In genomic region chr10:78755877-78756455, GRCh38 we compare ENCODE assay signal across 18 cellular contexts.
A peak's percentile ranks its signal among the peaks of the same experiment; 100 is the strongest.
DNase-seq lines count a peak whose midpoint lies in the region; ATAC-seq, FAIRE-seq and TF ChIP-seq lines count a peak whose summit lies in the region.
"Had no signal": no experiment of that assay in that cellular context is flagged by ENCODE, and none has a peak within 500 bp of the region (broad histone marks: within the 10 kb centered on the region; RNA-seq: fewer than 3 reads in every experiment).

No MANE protein-coding gene starts in this region.

- H3K9ac ChIP-seq in SK-N-SH (no peak overlapping the region), GM12878 (ENCODE audit: control insufficient read depth, insufficient read depth, low read length) (no peak overlapping the region)
- H3K9ac ChIP-seq: parathyroid adenoma had no signal

- WGBS in SK-N-SH (ENCODE audit: low lambda C conversion rate), result 76% methylated on average over 3 of the region's 3 CpGs
- WGBS in GM12878 (ENCODE audit: insufficient coverage, insufficient replicate concordance, low lambda C conversion rate, missing lambda C conversion rate), result 30% methylated on average over 3 of the region's 3 CpGs

- CTCF ChIA-PET in SK-N-SH (lab: Yijun Ruan, JAX), result interaction anchor here (0.9 to 2.4 kb wide), 4 partner anchors 10 to 439 kb away, joined by 3 to 7 read pairs (median 5); no protein-coding TSS in a partner anchor
- CTCF ChIA-PET in GM12878 (lab: Yijun Ruan, JAX), result no interaction called here

- H3K4me2 ChIP-seq in SK-N-SH (no peak overlapping the region), GM12878 (ENCODE audit: control insufficient read depth, insufficient read depth) (no peak overlapping the region)

- no peaks in the 10 kb centered on the region for H3K9me2 ChIP-seq in SK-N-SH

- H3K4me1 Mint-ChIP-seq in nephron, result peaks cover 76% of the 10 kb centered on the region
- H3K4me1 Mint-ChIP-seq: activated naive CD4-positive, alpha-beta T cell treated with anti-CD3 and anti-CD28 coated beads, Interleukin-2, amount 10 ng/mL, durations not matched to agents 7 days and 5 days had no signal

- no peaks in the 10 kb centered on the region for H3K36me3 Mint-ChIP-seq in nephron (ENCODE audit: low read depth)
- H3K36me3 Mint-ChIP-seq: activated naive CD4-positive, alpha-beta T cell treated with anti-CD3 and anti-CD28 coated beads, Interleukin-2, amount 10 ng/mL, durations not matched to agents 7 days and 5 days had no signal

- no peaks in the 10 kb centered on the region for H3K9me3 Mint-ChIP-seq in nephron
- H3K9me3 Mint-ChIP-seq: activated naive CD4-positive, alpha-beta T cell treated with anti-CD3 and anti-CD28 coated beads, Interleukin-2, amount 10 ng/mL, durations not matched to agents 7 days and 5 days had no signal

- SMC1A ChIA-PET in GM12878 (lab: Charles Lee; ENCODE audit: uncharacterized antibody, unreplicated experiment), result no interaction called here

- no peak for TF ChIP-seq POLR2A in GM12878 (IDR thresholded peaks at IDR 0.05; ENCODE audit: low read depth, low read length)

- peaks cover 15% of the 10 kb centered on the region for H3K27me3 Mint-ChIP-seq in nephron (ENCODE audit: low read depth)

- RAD21 ChIA-PET in GM12878 (lab: Charles Lee; ENCODE audit: unreplicated experiment), result no interaction called here

- no peaks in the 10 kb centered on the region for H3K9me3 ChIP-seq in SK-N-SH
- no peaks in the 10 kb centered on the region for H3K9me3 ChIP-seq in GM12878 (replicated peaks; ENCODE audit: control insufficient read depth, insufficient read depth, low read length)
- no peaks in the 10 kb centered on the region for H3K9me3 ChIP-seq in tibial artery

- H3K4me1 ChIP-seq in SK-N-SH (ENCODE audit: control insufficient read depth in 1 of 2, insufficient read depth in 2 of 2, low read depth in 1 of 2, low read length in 1 of 2), result peaks cover 37 to 52% of the 10 kb centered on the region in 2 experiments; a peak in 3 of 4 replicates
- H3K4me1 ChIP-seq in GM12878 (ENCODE audit: control insufficient read depth, insufficient read depth, low read length), result no peaks in the 10 kb centered on the region
- H3K4me1 ChIP-seq in tibial artery, result peaks cover 0 to 18% (median 8%) of the 10 kb centered on the region in 4 donors
- H3K4me1 ChIP-seq: parathyroid adenoma had no signal

- ATAC-seq in SK-N-SH treated with all-trans-retinoic acid at 6 μM for 48 hours (no peak), GM12878 (no peak)

- H3K4me3 ChIP-seq in SK-N-SH (ENCODE audit: low read depth in 2 of 2, low read length in 1 of 2) (no peak overlapping the region), GM12878 (no peak overlapping the region), tibial artery (no peak overlapping the region)

- DNase-seq in SK-N-SH (no peak), GM12878 (ENCODE audit: low read depth, low spot score) (no peak), tibial artery (no peak), NCI-H748 (lab: John Stamatoyannopoulos, UW; ENCODE audit: unreplicated experiment) (no peak), C1 segment of cervical spinal cord (lab: John Stamatoyannopoulos, UW) (no peak), NOMO-1 treated with dmso at 0.1 percent for 144 hours (lab: John Stamatoyannopoulos, UW; ENCODE audit: unreplicated experiment) (no peak)
- DNase-seq: activated CD4-positive, alpha-beta T cell treated with anti-CD3 and anti-CD28 coated beads, Interleukin-2, amount 50 U/mL, for 4 hours; activated naive CD4-positive, alpha-beta T cell treated with anti-CD3 and anti-CD28 coated beads, Interleukin-2, amount 10 ng/mL, durations not matched to agents 7 days and 5 days; DMS153; NCI-H187 treated with DMSO at 0.1 percent for 48 hours; small intestine; T-helper 1 cell had no signal

- no peak for FAIRE-seq in GM12878 (lab: Jason Lieb, UNC)
- FAIRE-seq: frontal cortex, GM12892, small intestine had no signal

- H2AFZ ChIP-seq in SK-N-SH (ENCODE audit: low read depth), result no peak overlapping the region
- no peak overlapping the region for H2AFZ ChIP-seq in GM12878 (ENCODE audit: control insufficient read depth, low read depth, low read length)
- H2AFZ ChIP-seq: parathyroid adenoma had no signal

- H3K79me2 ChIP-seq in SK-N-SH (ENCODE audit: insufficient read depth) (no peaks in the 10 kb centered on the region), GM12878 (ENCODE audit: control insufficient read depth, insufficient read depth, low read length) (no peaks in the 10 kb centered on the region)
- H3K79me2 ChIP-seq: parathyroid adenoma had no signal

- TF ChIP-seq RAD21 in SK-N-SH (IDR thresholded peaks at IDR 0.05; ENCODE audit: low read length) (no peak), GM12878 (IDR thresholded peaks at IDR 0.05; ENCODE audit: insufficient read depth, low read depth, low read length) (no peak)

- H3K27me3 ChIP-seq in SK-N-SH (ENCODE audit: insufficient read depth), result no peaks in the 10 kb centered on the region
- peaks cover 3 to 5% of the 10 kb centered on the region in 2 experiments; a peak in 3 of 4 replicates for H3K27me3 ChIP-seq in GM12878 (replicated peaks in 1 of 2; ENCODE audit: control insufficient read depth in 2 of 2, insufficient read depth in 2 of 2, low read length in 1 of 2)
- no peaks in the 10 kb centered on the region for H3K27me3 ChIP-seq in tibial artery

- no peaks in the 10 kb centered on the region for H3K36me3 ChIP-seq in SK-N-SH (replicated peaks in 1 of 2; ENCODE audit: control insufficient read depth in 1 of 2, insufficient read depth in 2 of 2, low read length in 1 of 2)
- no peaks in the 10 kb centered on the region for H3K36me3 ChIP-seq in GM12878 (ENCODE audit: control insufficient read depth in 2 of 2, insufficient read depth in 2 of 2, low read length in 1 of 2)
- no peaks in the 10 kb centered on the region for H3K36me3 ChIP-seq in tibial artery

- H4K20me1 ChIP-seq in SK-N-SH (ENCODE audit: insufficient read depth) (no peaks in the 10 kb centered on the region), GM12878 (ENCODE audit: control insufficient read depth, insufficient read depth) (no peaks in the 10 kb centered on the region)

- no peak for TF ChIP-seq EP300 in SK-N-SH (IDR thresholded peaks at IDR 0.05; ENCODE audit: borderline replicate concordance in 1 of 2, low read depth in 1 of 2, low read length in 1 of 2)
- no peak for TF ChIP-seq EP300 in GM12878 (IDR thresholded peaks at IDR 0.05; ENCODE audit: borderline replicate concordance in 1 of 2, control insufficient read depth in 1 of 2, low read depth in 2 of 2, low read length in 2 of 2)

- BruUV-seq in GM12878 (replicated peaks; lab: Mats Ljungman, UMichigan), result no TSS peak

- H3F3A ChIP-seq in SK-N-SH (replicated peaks; ENCODE audit: insufficient read depth), result peaks cover 14% of the 10 kb centered on the region

- in situ Hi-C loops in GM12878 (cut with MboI), result no loop called here

- intact Hi-C loops in GM12878 (cut with micrococcal nuclease; ENCODE audit: unreplicated experiment), result no loop called here
- intact Hi-C loops in tibial artery (cut with DNase I; ENCODE audit: low total_unique reads), result no loop called here

- TF ChIP-seq CTCF in SK-N-SH (IDR thresholded peaks at IDR 0.05) (no peak), GM12878 (IDR thresholded peaks at IDR 0.05 in 2 of 3, conservative IDR thresholded peaks at IDR 0.05 in 1 of 3; ENCODE audit: control insufficient read depth in 2 of 3, extremely low read depth in 1 of 3, insufficient read depth in 1 of 3, low read depth in 3 of 3, low read length in 3 of 3) (no peak), nephron (IDR thresholded peaks at IDR 0.05; ENCODE audit: unreplicated experiment in 3 of 3) (no peak), tibial artery (IDR thresholded peaks at IDR 0.05) (no peak)

- POLR2A ChIA-PET in SK-N-SH (lab: Yijun Ruan, JAX), result interaction anchor here (0.6 to 2.2 kb wide), 3 partner anchors 10 to 285 kb away, joined by 3 to 10 read pairs (median 3); no protein-coding TSS in a partner anchor
- POLR2A ChIA-PET in GM12878 (lab: Charles Lee), result no interaction called here

- H3K27ac ChIP-seq in SK-N-SH (ENCODE audit: low read depth in 2 of 2, low read length in 1 of 2) (peak overlapping the region; percentile 90 to 94), GM12878 (ENCODE audit: control insufficient read depth, insufficient read depth) (no peak overlapping the region), tibial artery (peak overlapping the region; percentile 47 to 48)
- H3K27ac ChIP-seq: C4-2B, parathyroid adenoma had no signal

- peak overlapping the region in 1 of 3 experiments; percentile 10 for H3K4me3 Mint-ChIP-seq in nephron
- H3K4me3 Mint-ChIP-seq: activated naive CD4-positive, alpha-beta T cell treated with anti-CD3 and anti-CD28 coated beads, Interleukin-2, amount 10 ng/mL, durations not matched to agents 7 days and 5 days had no signal

- H3K27ac Mint-ChIP-seq in nephron, result peak overlapping the region; percentile 94 to 97 (median 96)
- H3K27ac Mint-ChIP-seq: activated naive CD4-positive, alpha-beta T cell treated with anti-CD3 and anti-CD28 coated beads, Interleukin-2, amount 10 ng/mL, durations not matched to agents 7 days and 5 days had no signal

TF ChIP-seq in SK-N-SH, 30 proteins besides CTCF, POLR2A, EP300 and RAD21:
- TF ChIP-seq SIN3A (IDR thresholded peaks at IDR 0.05; ENCODE audit: borderline replicate concordance, low read depth, low read length) (no peak), POLR2AphosphoS5 (IDR thresholded peaks at IDR 0.05; ENCODE audit: low read depth, low read length) (no peak), GATA2 (CRISPR knock-in tag; IDR thresholded peaks at IDR 0.05) (no peak), TEAD4 (IDR thresholded peaks at IDR 0.05; ENCODE audit: borderline replicate concordance, insufficient read depth) (no peak)

TF ChIP-seq in SK-N-SH treated with all-trans-retinoic acid at 6 μM for 48 hours, 23 proteins besides CTCF, POLR2A, EP300 and RAD21:
- no peak for TF ChIP-seq ZC3H10 (CRISPR knock-in tag; IDR thresholded peaks at IDR 0.05)
- no peak for TF ChIP-seq ARNTL (CRISPR knock-in tag; IDR thresholded peaks at IDR 0.05; ENCODE audit: borderline replicate concordance, low read depth)
- TF ChIP-seq SNAI2 (CRISPR knock-in tag; IDR thresholded peaks at IDR 0.05), result no peak
- TF ChIP-seq ISL1 (CRISPR knock-in tag; IDR thresholded peaks at IDR 0.05), result no peak
